ENCODE assay signal across 22 cellular contexts in the genomic region with DNA sequence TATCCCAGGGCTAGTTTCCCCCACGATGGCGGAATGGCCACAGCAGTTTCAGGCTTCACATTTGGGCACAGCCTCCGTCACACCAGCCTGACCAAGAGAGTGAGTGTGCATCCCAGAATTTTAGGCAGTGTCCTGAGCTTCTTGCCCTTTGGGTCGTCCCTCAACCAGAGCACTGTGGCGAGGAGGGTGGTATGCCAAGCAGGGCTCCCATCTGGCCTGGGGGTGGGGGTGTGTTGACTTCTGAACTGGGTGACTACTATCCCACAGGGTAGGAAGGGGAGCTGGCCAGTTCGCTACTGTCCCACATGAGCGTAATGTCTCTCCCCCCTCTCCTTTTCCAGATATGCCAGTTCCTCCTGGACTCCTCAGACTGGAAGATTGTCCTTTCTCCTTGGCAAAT.
"Had no signal": no experiment of that assay in that cellular context is flagged by ENCODE, and none has a peak within 500 bp of the region (broad histone marks: within the 10 kb centered on the region; RNA-seq: fewer than 3 reads in every experiment).

No MANE protein-coding gene starts in this region.

- H3K4me1 ChIP-seq: uterus had no signal

- FAIRE-seq: endothelial cell of umbilical vein had no signal

- H3K27me3 ChIP-seq: hepatocyte, left lung, tibial artery, uterus had no signal

- H3K9me3 ChIP-seq: left lung, psoas muscle, tibial artery, uterus had no signal

- ATAC-seq: activated naive CD8-positive, alpha-beta T cell treated with anti-CD3 and anti-CD28 coated beads, Interleukin-2, amount 50 U/mL, for 24 hours; esophagus mucosa; left lung; naive thymus-derived CD8-positive, alpha-beta T cell; right cardiac atrium had no signal

- DNase-seq: activated CD4-positive, alpha-beta T cell treated with anti-CD3 and anti-CD28 coated beads, Interleukin-2, amount 50 U/mL, for 4 hours; activated gamma-delta T cell; activated naive CD4-positive, alpha-beta T cell treated with anti-CD3 and anti-CD28 coated beads, Interleukin-2, amount 50 U/mL, for 16 hours; activated naive CD8-positive, alpha-beta T cell treated with anti-CD3 and anti-CD28 coated beads, Interleukin-2, amount 50 U/mL, for 24 hours; activated T-cell treated with anti-CD3 and anti-CD28 coated beads for 4 hours; effector CD8-positive, alpha-beta T cell; foreskin melanocyte; glutamatergic neuron; kidney glomerular epithelial cell; left lung; naive thymus-derived CD8-positive, alpha-beta T cell; psoas muscle; right cardiac atrium; stimulated activated CD4-positive, alpha-beta T cell treated with anti-CD3 and anti-CD28 coated beads, Interleukin-12 subunit alpha, Interleukin-12 subunit beta, amount 100 ng/mL, for 4 hours; stimulated activated CD4-positive, alpha-beta T cell treated with anti-CD3 and anti-CD28 coated beads, Interleukin-4, amount 100 ng/mL, for 4 hours; tibial artery; uterus had no signal

- H3K4me3 ChIP-seq: hepatocyte, left lung, lung, psoas muscle, tibial artery, uterus had no signal

- H3K36me3 ChIP-seq: left lung, uterus had no signal

- H3K27ac ChIP-seq: hepatocyte, left lung, psoas muscle, tibial artery, uterus, VCaP had no signal
